Comparison of ENCODE assay signal across 8 cellular contexts in the genomic region with DNA sequence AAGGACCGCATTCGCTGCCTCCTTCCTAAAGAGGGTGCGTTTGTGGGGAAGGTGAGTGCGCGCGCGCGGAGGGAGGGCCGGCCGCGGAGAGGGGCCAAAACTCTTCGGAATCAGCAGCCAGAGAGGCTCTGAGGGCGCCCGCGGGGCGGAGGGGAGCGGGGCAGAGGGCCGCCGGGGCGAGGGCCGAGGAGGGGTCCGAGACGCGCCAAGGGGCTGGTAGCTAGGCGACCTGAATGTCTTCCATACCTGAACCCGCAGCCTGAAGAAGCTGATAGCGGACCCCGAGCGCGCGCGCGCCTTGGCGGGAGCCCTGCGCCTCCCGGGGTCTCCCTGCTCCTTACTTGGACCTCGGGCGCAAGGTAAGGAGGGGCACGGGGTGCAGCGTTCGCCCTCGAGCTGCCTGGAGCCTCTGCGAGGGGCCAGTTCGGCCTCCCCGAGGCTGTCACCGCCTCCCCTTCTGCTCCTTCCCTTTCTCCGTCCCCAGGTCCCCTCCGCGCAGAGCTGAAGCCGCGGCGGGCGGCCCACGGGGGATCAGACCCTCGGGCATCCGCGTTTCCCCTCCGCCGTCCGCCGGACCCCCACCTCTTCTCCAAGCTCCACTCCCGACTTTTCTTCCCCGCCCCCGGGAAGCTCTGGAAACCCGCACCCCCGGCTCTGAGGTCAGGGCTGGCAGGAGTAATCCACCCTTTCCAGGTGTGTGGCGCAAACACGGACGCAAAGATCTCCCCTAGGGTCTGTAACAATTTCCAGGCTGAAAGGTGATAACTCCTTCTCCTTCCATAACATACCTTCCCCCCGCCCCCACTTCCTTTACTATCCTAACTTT. TPM values are rescaled to one million over a fixed set of nuclear protein-coding genes. Genes with fewer than 3 reads are reported as not detected.
DNase-seq lines count a peak whose midpoint lies in the region; ATAC-seq and TF ChIP-seq lines count a peak whose summit lies in the region.

No MANE protein-coding gene starts in this region.

- no peaks in the 10 kb centered on the region for H3K9me3 Mint-ChIP-seq in central memory CD8-positive, alpha-beta T cell

- peaks cover 76% of the 10 kb centered on the region for H3K27me3 Mint-ChIP-seq in central memory CD8-positive, alpha-beta T cell

- 3% methylated on average over 55 to 68 of the region's 70 CpGs for WGBS in lower leg skin, 2 donors
- 2 to 4% (median 2%) methylated on average over 49 to 70 of the region's 70 CpGs for WGBS in ovary, 3 donors

- H3K27ac ChIP-seq in vagina: no peak overlapping the region
- no peak overlapping the region for H3K27ac ChIP-seq in ovary

- H3K4me1 ChIP-seq in vagina (peaks cover 11% of the 10 kb centered on the region), ovary (ENCODE audit: insufficient read depth) (no peaks in the 10 kb centered on the region)

- ATAC-seq in central memory CD8-positive, alpha-beta T cell (replicated peaks; ENCODE audit: extremely low read depth, poor library complexity, severe bottlenecking): no peak
- ATAC-seq in GM18873 (IDR thresholded peaks at IDR 0.05; ENCODE audit: low FRiP score, unreplicated experiment) (no peak), HG03520 (IDR thresholded peaks at IDR 0.05; ENCODE audit: unreplicated experiment) (no peak)

- no peak for TF ChIP-seq CTCF in lower leg skin (IDR thresholded peaks at IDR 0.05)
- TF ChIP-seq CTCF in vagina (IDR thresholded peaks at IDR 0.05): no peak
- no peak for TF ChIP-seq CTCF in ovary (IDR thresholded peaks at IDR 0.05)

- H3K4me1 Mint-ChIP-seq in central memory CD8-positive, alpha-beta T cell: peaks cover 5% of the 10 kb centered on the region

- intact Hi-C loops in lower leg skin (cut with DNase I; ENCODE audit: low total_unique reads) (no loop called here), vagina (cut with DNase I) (no loop called here), ovary (cut with DNase I) (no loop called here)

- H3K27ac Mint-ChIP-seq in central memory CD8-positive, alpha-beta T cell (ENCODE audit: low read depth): no peak overlapping the region

- H3K27me3 ChIP-seq in vagina (peaks cover 4% of the 10 kb centered on the region), ovary (no peaks in the 10 kb centered on the region)

- H3K36me3 Mint-ChIP-seq in central memory CD8-positive, alpha-beta T cell (ENCODE audit: insufficient read depth): no peaks in the 10 kb centered on the region

- peak overlapping the region; percentile 14 for H3K4me3 ChIP-seq in lower leg skin (ENCODE audit: low read depth, poor library complexity, severe bottlenecking)
- peak overlapping the region; percentile 25 to 35 for H3K4me3 ChIP-seq in vagina
- H3K4me3 ChIP-seq in ovary: no peak overlapping the region

- H3K9me3 ChIP-seq in vagina (no peaks in the 10 kb centered on the region), ovary (no peaks in the 10 kb centered on the region)

- no peak for TF ChIP-seq POLR2A in lower leg skin (IDR thresholded peaks at IDR 0.05)
- TF ChIP-seq POLR2A in vagina (IDR thresholded peaks at IDR 0.05): no peak
- no peak for TF ChIP-seq POLR2A in ovary (IDR thresholded peaks at IDR 0.05)

- no peak for TF ChIP-seq EP300 in ovary (IDR thresholded peaks at IDR 0.05)

- no peaks in the 10 kb centered on the region for H3K36me3 ChIP-seq in vagina
- no peaks in the 10 kb centered on the region for H3K36me3 ChIP-seq in ovary

- peak overlapping the region; percentile 26 for H3K4me3 Mint-ChIP-seq in central memory CD8-positive, alpha-beta T cell

- DNase-seq in stimulated activated CD4-positive, alpha-beta T cell treated with anti-CD3 and anti-CD28 coated beads, Interleukin-15, amount 100 ng/mL, for 24 hours: peak; percentile 9
- no peak for DNase-seq in stimulated activated CD4-positive, alpha-beta T cell treated with anti-CD3 and anti-CD28 coated beads, Interleukin-12 subunit alpha, Interleukin-12 subunit beta, amount 100 ng/mL, for 4 hours
- no peak for DNase-seq in central memory CD8-positive, alpha-beta T cell (ENCODE audit: low spot score in 2 of 2)
- DNase-seq in lower leg skin (ENCODE audit: low spot score in 2 of 2) (no peak), vagina (ENCODE audit: extremely low spot score in 2 of 2) (no peak), ovary (no peak)

RNA-seq across cellular contexts. Expression of gene DEK, which starts 13.1 kb away (rescaled TPM):
- 100 to 1,000 TPM in 1 of 4 donors, 10 to 100 TPM in 3; 69.0 to 101 (median 87.9) TPM for total RNA-seq in lower leg skin
- 121 TPM for total RNA-seq in vagina
- total RNA-seq in ovary: 100 to 1,000 TPM in 2 of 7 donors, 10 to 100 TPM in 5; 63.5 to 143 (median 79.1) TPM
- polyA plus RNA-seq in ovary: 10 to 100 TPM; 54.1 to 55.5 TPM
